31 cellular contexts compared by ENCODE assay signal in genomic region chr15:76553102-76553501, GRCh38.
"Had no signal": no experiment of that assay in that cellular context is flagged by ENCODE, and none has a peak within 500 bp of the region (broad histone marks: within the 10 kb centered on the region; RNA-seq: fewer than 3 reads in every experiment).

No MANE protein-coding gene starts in this region.

- H3K36me3 ChIP-seq: ascending aorta, breast epithelium, esophagus muscularis mucosa, gastrocnemius medialis, heart left ventricle had no signal

- H3K27me3 ChIP-seq: ascending aorta, breast epithelium, esophagus muscularis mucosa, foreskin keratinocyte, gastrocnemius medialis, heart left ventricle had no signal

- ATAC-seq: activated CD4-positive, alpha-beta T cell treated with anti-CD3 and anti-CD28 coated beads for 36 hours; activated CD8-positive, alpha-beta memory T cell treated with anti-CD3 and anti-CD28 coated beads, Interleukin-2, amount 10 ng/mL, durations not matched to agents 7 days and 5 days; activated CD8-positive, alpha-beta T cell treated with anti-CD3 and anti-CD28 coated beads, Interleukin-2, amount 10 ng/mL, durations not matched to agents 7 days and 5 days; effector memory CD8-positive, alpha-beta T cell; foreskin keratinocyte; gastrocnemius medialis; heart left ventricle had no signal

- H3K9me3 ChIP-seq: ascending aorta, esophagus muscularis mucosa, gastrocnemius medialis had no signal

- H3K27ac ChIP-seq: ascending aorta, breast epithelium, esophagus muscularis mucosa, foreskin keratinocyte, gastrocnemius medialis, heart left ventricle had no signal

- DNase-seq: activated CD4-positive, alpha-beta memory T cell treated with anti-CD3 and anti-CD28 coated beads for 36 hours; activated CD4-positive, alpha-beta T cell treated with anti-CD3 and anti-CD28 coated beads for 36 hours; activated CD4-positive, alpha-beta T cell treated with anti-CD3 and anti-CD28 coated beads, Interleukin-2, amount 10 ng/mL, durations not matched to agents 24 days and 14 days; activated CD4-positive, CD25-positive, alpha-beta regulatory T cell; activated CD4-positive, CD25-positive, alpha-beta regulatory T cell treated with anti-CD3 and anti-CD28 coated beads, Interleukin-2, amount 50 U/mL, for 72 hours; activated CD8-positive, alpha-beta memory T cell treated with anti-CD3 and anti-CD28 coated beads, Interleukin-2, amount 10 ng/mL, durations not matched to agents 7 days and 5 days; activated CD8-positive, alpha-beta memory T cell treated with anti-CD3 and anti-CD28 coated beads, Interleukin-2, amount 50 U/mL, for 4 hours; activated CD8-positive, alpha-beta T cell treated with anti-CD3 and anti-CD28 coated beads, Interleukin-2, amount 10 ng/mL, durations not matched to agents 7 days and 5 days; activated gamma-delta T cell; activated naive CD4-positive, alpha-beta T cell; activated naive CD4-positive, alpha-beta T cell treated with anti-CD3 and anti-CD28 coated beads, Interleukin-2, amount 10 ng/mL, durations not matched to agents 7 days and 5 days; activated naive CD8-positive, alpha-beta T cell treated with anti-CD3 and anti-CD28 coated beads, Interleukin-2, amount 10 ng/mL, durations not matched to agents 7 days and 5 days; activated T-cell treated with anti-CD3 and anti-CD28 coated beads, Interleukin-2, amount 50 U/mL, for 1 hour; activated T-cell treated with anti-CD3 and anti-CD28 coated beads, Interleukin-2, amount 50 U/mL, for 48 hours; cortex of kidney; dermis blood vessel endothelial cell; effector CD4-positive, alpha-beta T cell; effector memory CD8-positive, alpha-beta T cell; erythroblast; foreskin keratinocyte; gastrocnemius medialis; glutamatergic neuron; T-helper 2 cell had no signal

- H3K36me3 Mint-ChIP-seq: activated naive CD4-positive, alpha-beta T cell treated with anti-CD3 and anti-CD28 coated beads, Interleukin-2, amount 10 ng/mL, durations not matched to agents 7 days and 5 days had no signal

- H3K4me3 ChIP-seq: ascending aorta, breast epithelium, esophagus muscularis mucosa, gastrocnemius medialis, heart left ventricle had no signal

- H3K27me3 Mint-ChIP-seq: activated CD4-positive, alpha-beta memory T cell treated with anti-CD3 and anti-CD28 coated beads for 36 hours; activated CD4-positive, alpha-beta T cell treated with anti-CD3 and anti-CD28 coated beads for 36 hours; activated CD4-positive, alpha-beta T cell treated with anti-CD3 and anti-CD28 coated beads, Interleukin-2, amount 10 ng/mL, durations not matched to agents 24 days and 14 days; activated CD8-positive, alpha-beta memory T cell treated with anti-CD3 and anti-CD28 coated beads, Interleukin-2, amount 10 ng/mL, durations not matched to agents 7 days and 5 days; activated naive CD4-positive, alpha-beta T cell treated with anti-CD3 and anti-CD28 coated beads, Interleukin-2, amount 10 ng/mL, durations not matched to agents 7 days and 5 days; activated naive CD8-positive, alpha-beta T cell treated with anti-CD3 and anti-CD28 coated beads, Interleukin-2, amount 10 ng/mL, durations not matched to agents 7 days and 5 days; brain; central memory CD8-positive, alpha-beta T cell; effector memory CD8-positive, alpha-beta T cell had no signal

- H3K9me3 Mint-ChIP-seq: central memory CD8-positive, alpha-beta T cell had no signal

- H3K4me3 Mint-ChIP-seq: activated CD4-positive, alpha-beta memory T cell treated with anti-CD3 and anti-CD28 coated beads for 36 hours; activated CD4-positive, alpha-beta T cell treated with anti-CD3 and anti-CD28 coated beads for 36 hours; activated CD4-positive, alpha-beta T cell treated with anti-CD3 and anti-CD28 coated beads, Interleukin-2, amount 10 ng/mL, durations not matched to agents 24 days and 14 days; activated CD8-positive, alpha-beta memory T cell treated with anti-CD3 and anti-CD28 coated beads, Interleukin-2, amount 10 ng/mL, durations not matched to agents 7 days and 5 days; activated CD8-positive, alpha-beta T cell treated with anti-CD3 and anti-CD28 coated beads, Interleukin-2, amount 10 ng/mL, durations not matched to agents 7 days and 5 days; activated naive CD4-positive, alpha-beta T cell treated with anti-CD3 and anti-CD28 coated beads, Interleukin-2, amount 10 ng/mL, durations not matched to agents 7 days and 5 days; activated naive CD8-positive, alpha-beta T cell treated with anti-CD3 and anti-CD28 coated beads, Interleukin-2, amount 10 ng/mL, durations not matched to agents 7 days and 5 days; activated T-helper 1 cell treated with anti-CD3 and anti-CD28 coated beads, Interleukin-12 subunit alpha, Interleukin-12 subunit beta, Interleukin-2, Interleukin-4 antibody, amounts not matched to agents 30 ng/mL and 10 ng/mL and 1 ng/mL, durations not matched to agents 14 hours and 24 hours and 36 hours; brain; central memory CD8-positive, alpha-beta T cell; effector memory CD8-positive, alpha-beta T cell had no signal

- H3K4me1 Mint-ChIP-seq: brain had no signal

- H3K27ac Mint-ChIP-seq: activated CD4-positive, alpha-beta memory T cell treated with anti-CD3 and anti-CD28 coated beads for 36 hours; activated CD4-positive, alpha-beta T cell treated with anti-CD3 and anti-CD28 coated beads for 36 hours; activated CD4-positive, alpha-beta T cell treated with anti-CD3 and anti-CD28 coated beads, Interleukin-2, amount 10 ng/mL, durations not matched to agents 24 days and 14 days; activated CD8-positive, alpha-beta memory T cell treated with anti-CD3 and anti-CD28 coated beads, Interleukin-2, amount 10 ng/mL, durations not matched to agents 7 days and 5 days; activated CD8-positive, alpha-beta T cell treated with anti-CD3 and anti-CD28 coated beads, Interleukin-2, amount 10 ng/mL, durations not matched to agents 7 days and 5 days; activated naive CD8-positive, alpha-beta T cell treated with anti-CD3 and anti-CD28 coated beads, Interleukin-2, amount 10 ng/mL, durations not matched to agents 7 days and 5 days; brain had no signal

- H3K4me1 ChIP-seq: ascending aorta, breast epithelium, esophagus muscularis mucosa, foreskin keratinocyte, gastrocnemius medialis, heart left ventricle had no signal

- FAIRE-seq: colon had no signal
